Comparison of ENCODE assay signal across 12 cellular contexts in genomic region chr6:52297433-52297832, GRCh38. TPM values are rescaled to one million over a fixed set of nuclear protein-coding genes. Genes with fewer than 3 reads are reported as not detected.
DNase-seq lines count a peak whose midpoint lies in the region; ATAC-seq, FAIRE-seq and TF ChIP-seq lines count a peak whose summit lies in the region.
"Had no signal": no experiment of that assay in that cellular context is flagged by ENCODE, and none has a peak within 500 bp of the region (broad histone marks: within the 10 kb centered on the region; RNA-seq: fewer than 3 reads in every experiment).

No MANE protein-coding gene starts in this region.

- H4K20me1 ChIP-seq in MM.1S (ENCODE audit: insufficient read depth, low read length): no peaks in the 10 kb centered on the region

- no peaks in the 10 kb centered on the region for H3K9me2 ChIP-seq in MM.1S (replicated peaks; ENCODE audit: insufficient read depth, low read length)

- ATAC-seq in GM21360 (IDR thresholded peaks at IDR 0.05; ENCODE audit: unreplicated experiment) (peak; percentile 41), body of pancreas (no peak)
- ATAC-seq: left lung had no signal

- no peak overlapping the region for H3K9ac ChIP-seq in MM.1S (ENCODE audit: low read length)

- no peak for TF ChIP-seq CTCF in MM.1S (IDR thresholded peaks at IDR 0.05; ENCODE audit: low read length)
- no peak for TF ChIP-seq CTCF in body of pancreas (IDR thresholded peaks at IDR 0.05)

- FAIRE-seq in GM12891 (lab: Jason Lieb, UNC): peak; percentile 86
- FAIRE-seq in H54 (lab: Jason Lieb, UNC): no peak

- H3K4me1 ChIP-seq in MM.1S (ENCODE audit: low read length) (peaks cover 41% of the 10 kb centered on the region), body of pancreas (peaks cover 11% of the 10 kb centered on the region)
- H3K4me1 ChIP-seq: left lung had no signal

- DNase-seq in GM12891 (ENCODE audit: insufficient read length, low spot score): no peak
- no peak for DNase-seq in MM.1S
- DNase-seq in kidney tubule cell (ENCODE audit: low spot score): peak; percentile 39
- DNase-seq in NCI-H774 (lab: John Stamatoyannopoulos, UW): no peak
- DNase-seq in H54 (ENCODE audit: insufficient read length, low spot score): no peak
- DNase-seq in body of pancreas: no peak
- DNase-seq: left lung, NCI-H2107, Right ventricle myocardium superior had no signal

- no peaks in the 10 kb centered on the region for H3K9me3 ChIP-seq in MM.1S (replicated peaks; ENCODE audit: insufficient read depth, low read length)
- H3K9me3 ChIP-seq in body of pancreas: no peaks in the 10 kb centered on the region
- H3K9me3 ChIP-seq: left lung had no signal

- H3F3A ChIP-seq in MM.1S (ENCODE audit: insufficient read depth, low read length): peaks cover 19% of the 10 kb centered on the region

- H2AFZ ChIP-seq in MM.1S (ENCODE audit: low read length): no peak overlapping the region

- TF ChIP-seq POLR2A in GM12891 (IDR thresholded peaks at IDR 0.05; ENCODE audit: low read depth, low read length): no peak
- no peak for TF ChIP-seq POLR2A in H54 (IDR thresholded peaks at IDR 0.05; ENCODE audit: low read depth, low read length)
- TF ChIP-seq POLR2A in body of pancreas (IDR thresholded peaks at IDR 0.05): no peak

- H3K27ac ChIP-seq in MM.1S (ENCODE audit: low read length): peak overlapping the region; percentile 94; the same call in 1 of the 2 replicates
- no peak overlapping the region for H3K27ac ChIP-seq in body of pancreas
- H3K27ac ChIP-seq: left lung had no signal

- intact Hi-C loops in body of pancreas (cut with DNase I): no loop called here

- H3K4me3 ChIP-seq in MM.1S (ENCODE audit: low read length) (no peak overlapping the region), body of pancreas (no peak overlapping the region)
- H3K4me3 ChIP-seq: left lung had no signal

- H3K36me3 ChIP-seq in MM.1S (replicated peaks; ENCODE audit: insufficient read depth, low read length): no peaks in the 10 kb centered on the region
- no peaks in the 10 kb centered on the region for H3K36me3 ChIP-seq in body of pancreas (replicated peaks in 1 of 2; ENCODE audit: insufficient read depth in 1 of 2, low read depth in 2 of 2)
- H3K36me3 ChIP-seq: left lung had no signal

- H3K79me2 ChIP-seq in MM.1S (ENCODE audit: low read length): no peaks in the 10 kb centered on the region

- no peaks in the 10 kb centered on the region for H3K27me3 ChIP-seq in MM.1S (replicated peaks; ENCODE audit: insufficient read depth, low read length)
- no peaks in the 10 kb centered on the region for H3K27me3 ChIP-seq in body of pancreas
- H3K27me3 ChIP-seq: left lung had no signal

- no peak overlapping the region; the same call in 1 of the 2 replicates for H3K4me2 ChIP-seq in MM.1S (ENCODE audit: low read depth, low read length)

- 78 to 85% methylated on average over 3 of the region's 3 CpGs for WGBS in body of pancreas, 2 donors

TF ChIP-seq in GM12891, 5 proteins besides CTCF, POLR2A, EP300 and RAD21:
- TF ChIP-seq POLR2AphosphoS5 (IDR thresholded peaks at IDR 0.05; ENCODE audit: low read depth, low read length) (no peak; the same call in 1 of the 2 replicates), PAX5 (IDR thresholded peaks at IDR 0.05; ENCODE audit: insufficient read depth, low read length, severe bottlenecking) (no peak), POU2F2 (IDR thresholded peaks at IDR 0.05; ENCODE audit: low read depth, low read length) (0 out of 2 replicates have a peak, but pooled peaks have one; percentile 56), SPI1 (IDR thresholded peaks at IDR 0.05; ENCODE audit: low read depth, low read length) (peak; percentile 84), TAF1 (IDR thresholded peaks at IDR 0.05; ENCODE audit: low read depth, low read length) (no peak)

RNA-seq across cellular contexts. Expression of gene MCM3, which starts 12.9 kb away (rescaled TPM):
- polyA plus RNA-seq in GM12891 (2012; ENCODE audit: low read depth, missing spikeins): 107 TPM
- total RNA-seq in body of pancreas: 10 to 100 TPM; 15.6 to 21.4 TPM

RNA-seq across cellular contexts. Expression of gene IL17F, which starts 53.1 kb away (rescaled TPM):
- not detected for polyA plus RNA-seq in GM12891 (2012; ENCODE audit: low read depth, missing spikeins)
- total RNA-seq in body of pancreas: not detected
- total RNA-seq: cardiac septum, left lung, pulmonary artery endothelial cell, Right ventricle myocardium superior had no signal
